In genomic region chr1:64348270-64348669, GRCh38 we compare ENCODE assay signal across 37 cellular contexts.
DNase-seq lines count a peak whose midpoint lies in the region; ATAC-seq, FAIRE-seq and TF ChIP-seq lines count a peak whose summit lies in the region.
"Had no signal": no experiment of that assay in that cellular context is flagged by ENCODE, and none has a peak within 500 bp of the region (broad histone marks: within the 10 kb centered on the region; RNA-seq: fewer than 3 reads in every experiment).

No MANE protein-coding gene starts in this region.

- H3K27ac ChIP-seq in Panc1 (ENCODE audit: low read length) (peak overlapping the region; percentile 56), H1 (ENCODE audit: low read depth, low read length) (no peak overlapping the region), Karpas-422 (ENCODE audit: low read length) (no peak overlapping the region), psoas muscle (no peak overlapping the region)
- H3K27ac ChIP-seq: 22Rv1; A549; BLaER1; BLaER1 treated with 17β-estradiol and CSF1 and Interleukin-3, amounts not matched to agents 10 nM and 100 nM; C4-2B had no signal

- no peak overlapping the region for H4K8ac ChIP-seq in H1 (ENCODE audit: extremely low read depth, insufficient read depth, low read length)

- H3K36me3 Mint-ChIP-seq in natural killer cell treated with Interleukin-12 subunit alpha and Interleukin-12 subunit beta and Interleukin-15 and Interleukin-18, amount 100 ng/mL, for 72 hours: no peaks in the 10 kb centered on the region
- H3K36me3 Mint-ChIP-seq in natural killer cell: no peaks in the 10 kb centered on the region
- H3K36me3 Mint-ChIP-seq in nephron progenitor cell (ENCODE audit: low read depth): no peaks in the 10 kb centered on the region
- H3K36me3 Mint-ChIP-seq: CD14-positive monocyte; CD4-positive, alpha-beta memory T cell; CD4-positive, CD25-positive, alpha-beta regulatory T cell; CD8-positive, alpha-beta memory T cell; CD8-positive, alpha-beta T cell had no signal

- peaks cover 9% of the 10 kb centered on the region for H3K23me2 ChIP-seq in H1 (ENCODE audit: low read depth, low read length)

- H3K23ac ChIP-seq in H1 (ENCODE audit: insufficient read length): no peak overlapping the region

- H3K4me1 ChIP-seq in Panc1 (ENCODE audit: control insufficient read depth, insufficient read depth, low read length) (peaks cover 28% of the 10 kb centered on the region), H1 (replicated peaks in 1 of 4; ENCODE audit: control insufficient read depth in 3 of 4, insufficient read depth in 4 of 4, low read length in 3 of 4) (no peaks in the 10 kb centered on the region), Karpas-422 (ENCODE audit: low read length) (no peaks in the 10 kb centered on the region), psoas muscle (no peaks in the 10 kb centered on the region)
- H3K4me1 ChIP-seq: BLaER1; BLaER1 treated with 17β-estradiol and CSF1 and Interleukin-3, amounts not matched to agents 10 nM and 100 nM; Caco-2 had no signal

- H3K14ac ChIP-seq in H1 (ENCODE audit: insufficient read length): no peak overlapping the region

- no peak overlapping the region for H3K4me2 ChIP-seq in H1 (ENCODE audit: insufficient read depth in 1 of 2, low read depth in 2 of 2, low read length in 2 of 2)
- no peak overlapping the region for H3K4me2 ChIP-seq in Karpas-422 (ENCODE audit: low read depth, low read length, poor library complexity, severe bottlenecking)
- H3K4me2 ChIP-seq: A549; BLaER1; BLaER1 treated with 17β-estradiol and CSF1 and Interleukin-3, amounts not matched to agents 10 nM and 100 nM had no signal

- no peak overlapping the region for H2BK15ac ChIP-seq in H1 (ENCODE audit: low read length)

- H2BK20ac ChIP-seq in H1 (ENCODE audit: low read length): no peak overlapping the region

- TF ChIP-seq EP300 in H1 (IDR thresholded peaks at IDR 0.05; ENCODE audit: borderline replicate concordance in 1 of 2, low read depth in 2 of 2, low read length in 2 of 2): no peak

- no peak overlapping the region for H2BK12ac ChIP-seq in H1 (ENCODE audit: low read depth, low read length)

- FAIRE-seq in H1 (lab: Jason Lieb, UNC): no peak
- FAIRE-seq: A204.1, A549, D721Med had no signal

- no peak overlapping the region for H4K5ac ChIP-seq in H1 (ENCODE audit: insufficient read length, low read depth, low read length)

- no peak overlapping the region for H3K27ac Mint-ChIP-seq in natural killer cell treated with Interleukin-12 subunit alpha and Interleukin-12 subunit beta and Interleukin-15 and Interleukin-18, amount 100 ng/mL, for 72 hours
- H3K27ac Mint-ChIP-seq in natural killer cell (no peak overlapping the region), nephron progenitor cell (peak overlapping the region; percentile 51)
- H3K27ac Mint-ChIP-seq: B cell; CD14-positive monocyte; CD4-positive, alpha-beta memory T cell; CD4-positive, alpha-beta T cell; CD4-positive, CD25-positive, alpha-beta regulatory T cell; CD8-positive, alpha-beta memory T cell; CD8-positive, alpha-beta T cell had no signal

- intact Hi-C loops in natural killer cell (cut with micrococcal nuclease): no loop called here
- intact Hi-C loops in Panc1 (cut with micrococcal nuclease; ENCODE audit: unreplicated experiment): no loop called here
- intact Hi-C loops in psoas muscle (cut with DNase I): no loop called here

- 85% methylated on average over 2 of the region's 2 CpGs; no CpG with 5 or more reads in 1 of the 2 experiments for WGBS in H1 (ENCODE audit: extremely low coverage in 1 of 2, insufficient coverage in 1 of 2, insufficient read length in 1 of 2, insufficient replicate concordance in 2 of 2, low coverage in 1 of 2, low lambda C conversion rate in 2 of 2, missing lambda C conversion rate in 1 of 2), 2 experiments
- WGBS in psoas muscle, 3 donors: 85 to 95% (median 93%) methylated on average over 2 of the region's 2 CpGs

- H4K91ac ChIP-seq in H1 (replicated peaks; ENCODE audit: insufficient read length, low read length): no peak overlapping the region

- no peak for TF ChIP-seq RAD21 in H1 (IDR thresholded peaks at IDR 0.05 in 1 of 2, conservative IDR thresholded peaks at IDR 0.05 in 1 of 2; ENCODE audit: low read depth in 2 of 2, low read length in 2 of 2)

- H3K4me3 ChIP-seq in Panc1 (ENCODE audit: low read depth in 2 of 2, low read length in 2 of 2): no peak overlapping the region
- H3K4me3 ChIP-seq in H1 (ENCODE audit: extremely low read depth in 1 of 4, insufficient read depth in 2 of 4, low read depth in 3 of 4, low read length in 4 of 4): no peak overlapping the region
- no peak overlapping the region for H3K4me3 ChIP-seq in Karpas-422 (ENCODE audit: low read length)
- H3K4me3 ChIP-seq in psoas muscle: no peak overlapping the region
- H3K4me3 ChIP-seq: A549; BLaER1; BLaER1 treated with 17β-estradiol and CSF1 and Interleukin-3, amounts not matched to agents 10 nM and 100 nM had no signal

- H3K9ac ChIP-seq in H1 (replicated peaks in 1 of 4; ENCODE audit: extremely low read depth in 1 of 4, low read depth in 3 of 4, low read length in 3 of 4): no peak overlapping the region
- no peak overlapping the region for H3K9ac ChIP-seq in Karpas-422 (ENCODE audit: low read length)
- H3K9ac ChIP-seq: BLaER1; BLaER1 treated with 17β-estradiol and CSF1 and Interleukin-3, amounts not matched to agents 10 nM and 100 nM had no signal

- no peak overlapping the region for H2BK120ac ChIP-seq in H1 (replicated peaks; ENCODE audit: low read depth, low read length)

- H3K9me2 ChIP-seq in Karpas-422 (replicated peaks; ENCODE audit: insufficient read depth, low read length): no peaks in the 10 kb centered on the region

- no peak overlapping the region for H2AK5ac ChIP-seq in H1 (ENCODE audit: low read depth, low read length)

- TF ChIP-seq CTCF in natural killer cell (IDR thresholded peaks at IDR 0.05) (no peak), Panc1 (IDR thresholded peaks at IDR 0.05) (no peak), H1 (IDR thresholded peaks at IDR 0.05; ENCODE audit: control extremely low read depth in 1 of 3, insufficient read depth in 1 of 3, low read depth in 1 of 3, low read length in 3 of 3) (no peak), nephron progenitor cell (IDR thresholded peaks at IDR 0.05) (no peak), psoas muscle (IDR thresholded peaks at IDR 0.05) (no peak)

- H3K18ac ChIP-seq in H1 (ENCODE audit: extremely low read depth, low read length): peak overlapping the region; percentile 32; the same call in 1 of the 2 replicates

- H2AFZ ChIP-seq in H1 (ENCODE audit: low read length) (no peak overlapping the region), Karpas-422 (ENCODE audit: low read length) (no peak overlapping the region)

- H3K79me2 ChIP-seq in H1 (ENCODE audit: control insufficient read depth in 1 of 2, insufficient read depth in 2 of 2, low read length in 2 of 2) (peaks cover 0 to 5% of the 10 kb centered on the region in 2 experiments; a peak in 2 of 4 replicates), Karpas-422 (ENCODE audit: low read length) (no peaks in the 10 kb centered on the region)

- no peak overlapping the region for H3K56ac ChIP-seq in H1 (replicated peaks; ENCODE audit: insufficient read length, low read depth, low read length)

- H4K20me1 ChIP-seq in H1 (replicated peaks in 1 of 2; ENCODE audit: control insufficient read depth in 1 of 2, insufficient read depth in 2 of 2, low read length in 2 of 2): peaks cover 0 to 7% of the 10 kb centered on the region in 2 experiments
- no peaks in the 10 kb centered on the region for H4K20me1 ChIP-seq in Karpas-422 (ENCODE audit: insufficient read depth, low read depth, low read length)
- H4K20me1 ChIP-seq: BLaER1; BLaER1 treated with 17β-estradiol and CSF1 and Interleukin-3, amounts not matched to agents 10 nM and 100 nM had no signal

- POLR2A ChIA-PET in Panc1 (lab: Charles Lee): interaction anchor here (0.6 kb wide), 1 partner anchor 42 kb away, joined by 10 read pairs; no protein-coding TSS in a partner anchor
- POLR2A ChIA-PET in H1 (lab: Charles Lee; ENCODE audit: partially characterized antibody): no interaction called here

- no peak overlapping the region for H3K4me3 Mint-ChIP-seq in natural killer cell treated with Interleukin-12 subunit alpha and Interleukin-12 subunit beta and Interleukin-15 and Interleukin-18, amount 100 ng/mL, for 72 hours
- H3K4me3 Mint-ChIP-seq in natural killer cell (no peak overlapping the region), nephron progenitor cell (no peak overlapping the region)
- H3K4me3 Mint-ChIP-seq: B cell; CD14-positive monocyte; CD4-positive, alpha-beta memory T cell; CD4-positive, alpha-beta T cell; CD4-positive, CD25-positive, alpha-beta regulatory T cell; CD8-positive, alpha-beta memory T cell; CD8-positive, alpha-beta T cell had no signal

- in situ Hi-C loops in Panc1 (cut with HindIII; ENCODE audit: low pct_unique_long_range_greater_than_20kb, low sequenced_read_pairs): no loop called here

- ATAC-seq in natural killer cell treated with Interleukin-12 subunit alpha and Interleukin-12 subunit beta and Interleukin-15 and Interleukin-18, amount 100 ng/mL, for 72 hours: peak; percentile 43 to 53
- ATAC-seq in natural killer cell: no peak
- ATAC-seq in Panc1: no peak
- no peak for ATAC-seq in psoas muscle
- ATAC-seq: A549; CD8-positive, alpha-beta T cell had no signal

- no peaks in the 10 kb centered on the region for H3K4me1 Mint-ChIP-seq in natural killer cell treated with Interleukin-12 subunit alpha and Interleukin-12 subunit beta and Interleukin-15 and Interleukin-18, amount 100 ng/mL, for 72 hours (ENCODE audit: low read depth in 2 of 2)
- H3K4me1 Mint-ChIP-seq in natural killer cell (no peaks in the 10 kb centered on the region), nephron progenitor cell (peaks cover 5% of the 10 kb centered on the region)
- H3K4me1 Mint-ChIP-seq: B cell; CD14-positive monocyte; CD4-positive, alpha-beta memory T cell; CD4-positive, CD25-positive, alpha-beta regulatory T cell; CD8-positive, alpha-beta memory T cell had no signal

- H3K9me3 ChIP-seq in Panc1 (ENCODE audit: control insufficient read depth, insufficient read depth, low read depth, low read length) (no peaks in the 10 kb centered on the region), H1 (ENCODE audit: insufficient read depth in 2 of 2, low read depth in 1 of 2, low read length in 1 of 2) (no peaks in the 10 kb centered on the region), Karpas-422 (ENCODE audit: low read length) (no peaks in the 10 kb centered on the region), psoas muscle (no peaks in the 10 kb centered on the region)
- H3K9me3 ChIP-seq: A549; BE2C; BLaER1; BLaER1 treated with 17β-estradiol and CSF1 and Interleukin-3, amounts not matched to agents 10 nM and 100 nM; Caco-2 had no signal

- CTCF ChIA-PET in Panc1 (lab: Charles Lee) (no interaction called here), H1 (lab: Charles Lee; ENCODE audit: partially characterized antibody) (interaction anchor here (1.0 kb wide), 1 partner anchor 9 kb away, joined by 4 read pairs; no protein-coding TSS in a partner anchor)

- TF ChIP-seq POLR2A in H1 (IDR thresholded peaks at IDR 0.05; ENCODE audit: control extremely low read depth in 1 of 2, low read depth in 2 of 2, low read length in 2 of 2): no peak

- H3K27me3 ChIP-seq in Panc1 (ENCODE audit: control insufficient read depth, insufficient read depth, low read length) (no peaks in the 10 kb centered on the region), H1 (replicated peaks in 1 of 4; ENCODE audit: control insufficient read depth in 3 of 4, extremely low read depth in 1 of 4, insufficient read depth in 3 of 4, low read length in 3 of 4) (no peaks in the 10 kb centered on the region), Karpas-422 (ENCODE audit: low read length) (no peaks in the 10 kb centered on the region), psoas muscle (ENCODE audit: insufficient read depth in 3 of 3, low read length in 2 of 3) (peaks cover 0 to 1% (median 0%) of the 10 kb centered on the region in 3 donors)
- H3K27me3 ChIP-seq: BE2C; BLaER1; BLaER1 treated with 17β-estradiol and CSF1 and Interleukin-3, amounts not matched to agents 10 nM and 100 nM had no signal

- no peaks in the 10 kb centered on the region for H3K36me3 ChIP-seq in Panc1 (ENCODE audit: control insufficient read depth, insufficient read depth, low read length)
- peaks cover 0 to 3% (median 0%) of the 10 kb centered on the region in 4 experiments; a peak in 1 of 8 replicates for H3K36me3 ChIP-seq in H1 (ENCODE audit: control insufficient read depth in 2 of 4, insufficient read depth in 4 of 4, low read length in 3 of 4)
- no peaks in the 10 kb centered on the region for H3K36me3 ChIP-seq in Karpas-422 (ENCODE audit: insufficient read depth, low read length)
- no peaks in the 10 kb centered on the region for H3K36me3 ChIP-seq in psoas muscle (ENCODE audit: insufficient read depth in 1 of 2, low read depth in 1 of 2)
- H3K36me3 ChIP-seq: BE2C; BLaER1; BLaER1 treated with 17β-estradiol and CSF1 and Interleukin-3, amounts not matched to agents 10 nM and 100 nM had no signal

- H3K79me1 ChIP-seq in H1 (ENCODE audit: low read depth, low read length): no peaks in the 10 kb centered on the region; the same call in 1 of the 2 replicates

- no TSS peak for BruUV-seq in Panc1 (replicated peaks; lab: Mats Ljungman, UMichigan)

- no peak overlapping the region for H2BK5ac ChIP-seq in H1 (ENCODE audit: low read depth, low read length)

- no peaks in the 10 kb centered on the region for H3K9me3 Mint-ChIP-seq in natural killer cell treated with Interleukin-12 subunit alpha and Interleukin-12 subunit beta and Interleukin-15 and Interleukin-18, amount 100 ng/mL, for 72 hours
- H3K9me3 Mint-ChIP-seq in natural killer cell: no peaks in the 10 kb centered on the region
- no peaks in the 10 kb centered on the region for H3K9me3 Mint-ChIP-seq in nephron progenitor cell
- H3K9me3 Mint-ChIP-seq: CD4-positive, alpha-beta memory T cell; CD4-positive, alpha-beta T cell; CD8-positive, alpha-beta memory T cell; CD8-positive, alpha-beta T cell had no signal

- DNase-seq in natural killer cell treated with Interleukin-12 subunit alpha and Interleukin-12 subunit beta and Interleukin-15 and Interleukin-18, amount 100 ng/mL, for 72 hours (ENCODE audit: low spot score): no peak
- DNase-seq in natural killer cell: no peak
- DNase-seq in Panc1 (ENCODE audit: low read depth, low spot score): no peak
- no peak for DNase-seq in H1 (ENCODE audit: low read depth in 1 of 2, low spot score in 2 of 2)
- no peak for DNase-seq in nephron progenitor cell
- no peak for DNase-seq in Karpas-422
- no peak for DNase-seq in psoas muscle
- no peak for DNase-seq in NCI-H526 treated with DMSO at 0.1 percent for 48 hours (lab: John Stamatoyannopoulos, UW)
- DNase-seq: 8988T; ACHN; AML-193; BE2C; C1 segment of cervical spinal cord; Caco-2; Calu3; CD4-positive, alpha-beta memory T cell; CD4-positive, alpha-beta T cell; CD4-positive, CD25-positive, alpha-beta regulatory T cell; CD8-positive, alpha-beta memory T cell; CD8-positive, alpha-beta T cell; COR-L47; DMS 273 treated with DMSO at 0.1 percent for 48 hours; DMS153; DMS53; DMS79; DMS79 treated with DMSO at 0.1 percent for 48 hours; DND-41; EL had no signal

- no peak overlapping the region for H3K4ac ChIP-seq in H1 (replicated peaks; ENCODE audit: insufficient read length, low read depth, low read length)

- peaks cover 0 to 7% of the 10 kb centered on the region in 2 donors for H3K27me3 Mint-ChIP-seq in natural killer cell treated with Interleukin-12 subunit alpha and Interleukin-12 subunit beta and Interleukin-15 and Interleukin-18, amount 100 ng/mL, for 72 hours
- H3K27me3 Mint-ChIP-seq in natural killer cell (ENCODE audit: low read depth in 2 of 2) (no peaks in the 10 kb centered on the region), nephron progenitor cell (ENCODE audit: low read depth, poor library complexity) (no peaks in the 10 kb centered on the region)
- H3K27me3 Mint-ChIP-seq: CD4-positive, alpha-beta T cell; CD4-positive, CD25-positive, alpha-beta regulatory T cell had no signal

Comparison
In these comparisons a context has a peak if more than half of its experiments do, and no peak if none do; other contexts are left out.
1. ATAC-seq: peak in natural killer cell treated with Interleukin-12 subunit alpha and Interleukin-12 subunit beta and Interleukin-15 and Interleukin-18, amount 100 ng/mL, for 72 hours (2 of 2); none in natural killer cell (0 of 3), Panc1 (single experiment) and psoas muscle (0 of 4).